ENCODE assay signal across 16 cellular contexts in the genomic region with DNA sequence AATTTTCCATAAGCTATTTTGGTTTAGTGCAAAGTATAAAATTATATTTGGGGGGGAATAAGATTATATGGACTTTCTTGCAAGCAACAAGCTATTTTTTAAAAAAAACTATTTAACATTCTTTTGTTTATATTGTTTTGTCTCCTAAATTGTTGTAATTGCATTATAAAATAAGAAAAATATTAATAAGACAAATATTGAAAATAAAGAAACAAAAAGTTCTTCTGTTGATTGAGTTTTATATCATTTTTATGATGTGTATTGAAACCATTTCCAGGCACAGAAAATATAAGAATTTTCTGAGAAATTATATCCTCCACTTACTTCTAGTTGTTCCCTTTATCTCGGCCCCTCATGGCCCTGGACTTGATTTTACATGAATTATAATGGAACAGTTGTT. TPM values are rescaled to one million over a fixed set of nuclear protein-coding genes. Genes with fewer than 3 reads are reported as not detected.
DNase-seq lines count a peak whose midpoint lies in the region; ATAC-seq and TF ChIP-seq lines count a peak whose summit lies in the region.
"Had no signal": no experiment of that assay in that cellular context is flagged by ENCODE, and none has a peak within 500 bp of the region (broad histone marks: within the 10 kb centered on the region; RNA-seq: fewer than 3 reads in every experiment).

No MANE protein-coding gene starts in this region.

- H2AFZ ChIP-seq in PC-3 (ENCODE audit: low read length) = no peak overlapping the region
- H2AFZ ChIP-seq: neural progenitor cell had no signal

- no peak for ATAC-seq in PC-3
- no peak for ATAC-seq in HG02610 (IDR thresholded peaks at IDR 0.05; ENCODE audit: unreplicated experiment)

- no peaks in the 10 kb centered on the region for H3K36me3 Mint-ChIP-seq in activated CD4-positive, alpha-beta T cell treated with anti-CD3 and anti-CD28 coated beads, Interleukin-2, amount 10 ng/mL, durations not matched to agents 24 days and 14 days (ENCODE audit: low read depth)
- H3K36me3 Mint-ChIP-seq: neural progenitor cell had no signal

- H3K36me3 ChIP-seq in PC-3 (ENCODE audit: low read depth, low read length) = no peaks in the 10 kb centered on the region
- no peaks in the 10 kb centered on the region for H3K36me3 ChIP-seq in vagina
- H3K36me3 ChIP-seq: neural progenitor cell, thyroid gland, WERI-Rb-1 had no signal

- peaks cover 15% of the 10 kb centered on the region for H3F3A ChIP-seq in PC-3 (ENCODE audit: low read length, unreplicated experiment)

- BruUV-seq in PC-3 (replicated peaks; lab: Mats Ljungman, UMichigan) = no TSS peak

- no peak for DNase-seq in activated CD4-positive, alpha-beta T cell treated with anti-CD3 and anti-CD28 coated beads, Interleukin-2, amount 10 ng/mL, durations not matched to agents 24 days and 14 days
- DNase-seq in activated CD4-positive, alpha-beta T cell treated with anti-CD3 and anti-CD28 coated beads for 48 hours = no peak
- DNase-seq in PC-3 (no peak), cardiac fibroblast (ENCODE audit: low read depth in 2 of 2) (no peak), skeletal muscle cell (ENCODE audit: low read depth) (no peak), vagina (ENCODE audit: extremely low spot score in 2 of 2) (no peak), HK-2 (ENCODE audit: unreplicated experiment) (no peak)
- DNase-seq: activated CD8-positive, alpha-beta memory T cell treated with anti-CD3 and anti-CD28 coated beads, Interleukin-2, amount 50 U/mL, for 48 hours; head of caudate nucleus; kidney; NCI-H1694; thyroid gland; WERI-Rb-1 had no signal

- no peak for TF ChIP-seq POLR2A in vagina (IDR thresholded peaks at IDR 0.05)

- peak overlapping the region; percentile 27 for H3K4me3 Mint-ChIP-seq in activated CD4-positive, alpha-beta T cell treated with anti-CD3 and anti-CD28 coated beads, Interleukin-2, amount 10 ng/mL, durations not matched to agents 24 days and 14 days
- H3K4me3 Mint-ChIP-seq: neural progenitor cell had no signal

- H3K27me3 ChIP-seq in PC-3 (ENCODE audit: low read length) = no peaks in the 10 kb centered on the region
- H3K27me3 ChIP-seq in vagina = no peaks in the 10 kb centered on the region
- H3K27me3 ChIP-seq: neural progenitor cell, thyroid gland had no signal

- H3K4me1 Mint-ChIP-seq in activated CD4-positive, alpha-beta T cell treated with anti-CD3 and anti-CD28 coated beads, Interleukin-2, amount 10 ng/mL, durations not matched to agents 24 days and 14 days = peaks cover 19% of the 10 kb centered on the region

- peaks cover 13% of the 10 kb centered on the region for H3K79me2 ChIP-seq in PC-3 (ENCODE audit: low read length)

- H3K27ac ChIP-seq in PC-3 (ENCODE audit: low read length) (peak overlapping the region; percentile 98), vagina (no peak overlapping the region)
- H3K27ac ChIP-seq: neural progenitor cell, thyroid gland, WERI-Rb-1 had no signal

- H3K27me3 Mint-ChIP-seq in activated CD4-positive, alpha-beta T cell treated with anti-CD3 and anti-CD28 coated beads, Interleukin-2, amount 10 ng/mL, durations not matched to agents 24 days and 14 days = no peaks in the 10 kb centered on the region

- H4K20me1 ChIP-seq in PC-3 (ENCODE audit: low read length) = no peaks in the 10 kb centered on the region

- TF ChIP-seq CTCF in PC-3 (conservative IDR thresholded peaks at IDR 0.05; ENCODE audit: low read depth, low read length) = no peak
- no peak for TF ChIP-seq CTCF in cardiac fibroblast (IDR thresholded peaks at IDR 0.05; ENCODE audit: low read depth, low read length)
- TF ChIP-seq CTCF in vagina (IDR thresholded peaks at IDR 0.05) = no peak

- H3K4me1 ChIP-seq in PC-3 (ENCODE audit: insufficient read depth, low read length) (peaks cover 42% of the 10 kb centered on the region), vagina (peaks cover 14% of the 10 kb centered on the region)

- H3K9me3 Mint-ChIP-seq in activated CD4-positive, alpha-beta T cell treated with anti-CD3 and anti-CD28 coated beads, Interleukin-2, amount 10 ng/mL, durations not matched to agents 24 days and 14 days = peaks cover 10% of the 10 kb centered on the region
- H3K9me3 Mint-ChIP-seq: neural progenitor cell had no signal

- H3K4me2 ChIP-seq in PC-3 (ENCODE audit: low read length) = peak overlapping the region; percentile 68
- H3K4me2 ChIP-seq: neural progenitor cell had no signal

- CTCF ChIA-PET in PC-3 (lab: Charles Lee) = no interaction called here

- H3K9ac ChIP-seq in PC-3 (ENCODE audit: low read length) = peak overlapping the region; percentile 49
- H3K9ac ChIP-seq: neural progenitor cell had no signal

- peak overlapping the region; percentile 52 for H3K4me3 ChIP-seq in PC-3 (ENCODE audit: low read length)
- peak overlapping the region; percentile 38 to 58 for H3K4me3 ChIP-seq in cardiac fibroblast (replicated peaks in 1 of 2; ENCODE audit: low read depth in 2 of 2, low read length in 2 of 2)
- peak overlapping the region; percentile 53 for H3K4me3 ChIP-seq in skeletal muscle cell (ENCODE audit: low read depth, low read length)
- H3K4me3 ChIP-seq in vagina = no peak overlapping the region
- H3K4me3 ChIP-seq: neural progenitor cell, thyroid gland had no signal

- no peaks in the 10 kb centered on the region for H3K9me2 ChIP-seq in PC-3 (replicated peaks; ENCODE audit: low read length)

- peak overlapping the region; percentile 89 for H3K27ac Mint-ChIP-seq in activated CD4-positive, alpha-beta T cell treated with anti-CD3 and anti-CD28 coated beads, Interleukin-2, amount 10 ng/mL, durations not matched to agents 24 days and 14 days
- H3K27ac Mint-ChIP-seq: neural progenitor cell had no signal

- H3K9me3 ChIP-seq in PC-3 (ENCODE audit: low read length) (no peaks in the 10 kb centered on the region), vagina (no peaks in the 10 kb centered on the region)
- H3K9me3 ChIP-seq: thyroid gland had no signal

- intact Hi-C loops in activated CD4-positive, alpha-beta T cell treated with anti-CD3 and anti-CD28 coated beads, Interleukin-2, amount 10 ng/mL, durations not matched to agents 24 days and 14 days (cut with micrococcal nuclease) = loop anchor here (1.0 kb wide), 1 partner anchor 406 kb away; no protein-coding TSS in a partner anchor
- intact Hi-C loops in PC-3 (cut with micrococcal nuclease) (no loop called here), vagina (cut with DNase I) (no loop called here)

- POLR2A ChIA-PET in PC-3 (lab: Charles Lee; ENCODE audit: unreplicated experiment) = interaction anchor here (0.6 kb wide), 1 partner anchor 541 kb away, joined by 4 read pairs; no protein-coding TSS in a partner anchor

RNA-seq across cellular contexts. Expression of a gene that starts 3.7 kb away (rescaled TPM):
- total RNA-seq in activated CD4-positive, alpha-beta T cell treated with anti-CD3 and anti-CD28 coated beads, Interleukin-2, amount 10 ng/mL, durations not matched to agents 24 days and 14 days = 3.2 and 4.4 TPM in 2 replicates
- total RNA-seq in PC-3 (2014; rRNA removed) (1.7 and 1.8 TPM in 2 replicates), vagina (not detected)
- total RNA-seq: A172, thyroid gland had no signal

RNA-seq across cellular contexts. Expression of a gene that starts 54.1 kb away (rescaled TPM):
- total RNA-seq in activated CD4-positive, alpha-beta T cell treated with anti-CD3 and anti-CD28 coated beads, Interleukin-2, amount 10 ng/mL, durations not matched to agents 24 days and 14 days = not detected in 2 replicates
- total RNA-seq in PC-3 (2014; rRNA removed) = 1.0 and 1.5 TPM in 2 replicates
- not detected for total RNA-seq in vagina
- total RNA-seq: thyroid gland had no signal

Comparison
In these comparisons a context has a peak if more than half of its experiments do, and no peak if none do; other contexts are left out.
1. H3K4me3 ChIP-seq: peak in PC-3 (single experiment), cardiac fibroblast (2 of 2) and skeletal muscle cell (single experiment); none in vagina (0 of 2).